8 cellular contexts compared by ENCODE assay signal in genomic region chr17:47895254-47895855, GRCh38. TPM values are rescaled to one million over a fixed set of nuclear protein-coding genes. Genes with fewer than 3 reads are reported as not detected.
DNase-seq lines count a peak whose midpoint lies in the region; ATAC-seq and TF ChIP-seq lines count a peak whose summit lies in the region.

No MANE protein-coding gene starts in this region.

- peak overlapping the region; percentile 89 for H2AFZ ChIP-seq in neural cell (ENCODE audit: low read depth, low read length)

- TF ChIP-seq EP300 in esophagus muscularis mucosa (IDR thresholded peaks at IDR 0.05) (no peak), neural cell (conservative IDR thresholded peaks at IDR 0.05; ENCODE audit: poor library complexity, severe bottlenecking) (no peak)

- H3K4me3 ChIP-seq in A673 (ENCODE audit: low read depth, low read length, poor library complexity, severe bottlenecking) = peak overlapping the region; percentile 74
- H3K4me3 ChIP-seq in esophagus muscularis mucosa = peak overlapping the region; percentile 71 to 88 (median 82)
- H3K4me3 ChIP-seq in neural cell (ENCODE audit: low read length) = peak overlapping the region; percentile 90

- peaks cover 13% of the 10 kb centered on the region for H3K79me2 ChIP-seq in neural cell (replicated peaks; ENCODE audit: insufficient read depth, low read length)

- H3K4me2 ChIP-seq in neural cell (ENCODE audit: low read length) = peak overlapping the region; percentile 56

- BruUV-seq in A673 (replicated peaks; lab: Mats Ljungman, UMichigan) = TSS peak; percentile 41

- 1% methylated on average over 25 of the region's 26 CpGs for WGBS in esophagus muscularis mucosa

- H3K36me3 ChIP-seq in A673 (ENCODE audit: insufficient read depth, low read length, poor library complexity, severe bottlenecking) = no peaks in the 10 kb centered on the region
- peaks cover 0 to 3% (median 0%) of the 10 kb centered on the region in 4 donors for H3K36me3 ChIP-seq in esophagus muscularis mucosa
- H3K36me3 ChIP-seq in neural cell (ENCODE audit: insufficient read depth, low read length) = no peaks in the 10 kb centered on the region

- CTCF ChIA-PET in A673 (lab: Charles Lee) = no interaction called here

- H3K27ac ChIP-seq in A673 (ENCODE audit: low read depth, low read length, poor library complexity, severe bottlenecking) = peak overlapping the region; percentile 59
- H3K27ac ChIP-seq in VCaP = peak overlapping the region; percentile 96
- H3K27ac ChIP-seq in esophagus muscularis mucosa (replicated peaks in 1 of 4) = peak overlapping the region; percentile 88 to 100 (median 94)
- H3K27ac ChIP-seq in neural cell (ENCODE audit: low read length) = peak overlapping the region; percentile 58

- TF ChIP-seq CTCF in A673 (conservative IDR thresholded peaks at IDR 0.05; ENCODE audit: low read depth, low read length) = no peak
- TF ChIP-seq CTCF in VCaP (conservative IDR thresholded peaks at IDR 0.05) = no peak
- TF ChIP-seq CTCF in esophagus muscularis mucosa (IDR thresholded peaks at IDR 0.05) = no peak
- TF ChIP-seq CTCF in neural cell (IDR thresholded peaks at IDR 0.05; ENCODE audit: poor library complexity, severe bottlenecking) = no peak

- H3K9me3 ChIP-seq in A673 (ENCODE audit: low read depth, low read length, poor library complexity, severe bottlenecking) (no peaks in the 10 kb centered on the region), esophagus muscularis mucosa (no peaks in the 10 kb centered on the region), neural cell (ENCODE audit: low read length) (no peaks in the 10 kb centered on the region)

- H3F3A ChIP-seq in neural cell (ENCODE audit: insufficient read depth, low read length, poor library complexity, severe bottlenecking) = no peaks in the 10 kb centered on the region

- H4K20me1 ChIP-seq in neural cell (ENCODE audit: insufficient read depth) = no peaks in the 10 kb centered on the region

- intact Hi-C loops in A673 (cut with micrococcal nuclease; ENCODE audit: unreplicated experiment) (no loop called here), esophagus muscularis mucosa (cut with DNase I) (loop anchor here (10.0 kb wide), 1 partner anchor 191 kb away; no protein-coding TSS in a partner anchor)

- no peak for TF ChIP-seq RAD21 in neural cell (conservative IDR thresholded peaks at IDR 0.05)

- peak overlapping the region; percentile 70 for H3K9ac ChIP-seq in neural cell (ENCODE audit: low read length)

- no peaks in the 10 kb centered on the region for H3K4me1 ChIP-seq in A673 (ENCODE audit: insufficient read depth, low read length, poor library complexity, severe bottlenecking)
- H3K4me1 ChIP-seq in esophagus muscularis mucosa = peaks cover 39 to 50% (median 47%) of the 10 kb centered on the region in 4 donors

- H3K27me3 ChIP-seq in A673 (replicated peaks; ENCODE audit: insufficient read depth, low read depth, low read length, poor library complexity) = no peaks in the 10 kb centered on the region
- no peaks in the 10 kb centered on the region for H3K27me3 ChIP-seq in esophagus muscularis mucosa
- no peaks in the 10 kb centered on the region for H3K27me3 ChIP-seq in neural cell (ENCODE audit: insufficient read depth, low read depth, low read length)

- POLR2A ChIA-PET in A673 (lab: Charles Lee; ENCODE audit: low non-redundant PET) = no interaction called here

- no peak for ATAC-seq in HG03159 (IDR thresholded peaks at IDR 0.05; ENCODE audit: unreplicated experiment)

- TF ChIP-seq POLR2A in GM19193 (IDR thresholded peaks at IDR 0.05; ENCODE audit: extremely low read depth, insufficient read depth, insufficient read length) = peak; percentile 90
- TF ChIP-seq POLR2A in esophagus muscularis mucosa (IDR thresholded peaks at IDR 0.05; ENCODE audit: low read depth) = peak; percentile 69

- H3K9me2 ChIP-seq in neural cell (ENCODE audit: insufficient read depth, low read length) = no peaks in the 10 kb centered on the region

- DNase-seq in A673 (ENCODE audit: low spot score) (no peak), esophagus muscularis mucosa (ENCODE audit: extremely low spot score) (peak; percentile 93), NCI-H1092 (lab: John Stamatoyannopoulos, UW) (no peak), MV-4-11 (lab: John Stamatoyannopoulos, UW) (no peak)

TF ChIP-seq in neural cell, 6 proteins besides CTCF, POLR2A, EP300 and RAD21:
- TF ChIP-seq SMC3 (conservative IDR thresholded peaks at IDR 0.05; ENCODE audit: poor library complexity) = peak; percentile 25
- TF ChIP-seq REST (IDR thresholded peaks at IDR 0.05; ENCODE audit: borderline replicate concordance) = no peak
- TF ChIP-seq POLR2AphosphoS5 (IDR thresholded peaks at IDR 0.05) = peak; percentile 81
- TF ChIP-seq MXI1 (conservative IDR thresholded peaks at IDR 0.05; ENCODE audit: poor library complexity, severe bottlenecking) = peak; percentile 50

RNA-seq across cellular contexts. Expression of gene SP2, which starts 0.7 kb away (rescaled TPM):
- 19.5 and 29.1 TPM in 2 replicates for total RNA-seq in A673 (2021)
- 10 to 100 TPM in 1 of 4 donors, 1 to 10 TPM in 3; 7.1 to 16.0 (median 9.4) TPM for total RNA-seq in esophagus muscularis mucosa
- 0.25 and 0.48 TPM in 2 replicates for polyA plus RNA-seq in neural cell
- 1.9 and 2.3 TPM in 2 replicates for polyA minus RNA-seq in neural cell

RNA-seq across cellular contexts. Expression of gene SP6, which starts 44.4 kb away (rescaled TPM):
- total RNA-seq in A673 (2021) (0.15 and 0.66 TPM in 2 replicates), esophagus muscularis mucosa (under 1 TPM; under 0.01 to 0.71 (median 0.25) TPM)
- polyA plus RNA-seq in neural cell = 0.42 and 0.44 TPM in 2 replicates
- polyA minus RNA-seq in neural cell = 0.73 and 1.0 TPM in 2 replicates

RNA-seq across cellular contexts. Expression of gene PNPO, which starts 46.0 kb away (rescaled TPM):
- total RNA-seq in A673 (2021) = 12.3 and 14.6 TPM in 2 replicates
- 10 to 100 TPM; 21.2 to 32.8 (median 27.6) TPM for total RNA-seq in esophagus muscularis mucosa
- polyA plus RNA-seq in neural cell = 1.7 and 2.0 TPM in 2 replicates
- 3.4 TPM in 2 replicates for polyA minus RNA-seq in neural cell

RNA-seq across cellular contexts. Expression of gene SCRN2, which starts 54.3 kb away (rescaled TPM):
- total RNA-seq in A673 (2021) = 6.2 and 11.2 TPM in 2 replicates
- 10 to 100 TPM in 3 of 4 donors, 1 to 10 TPM in 1; 9.6 to 34.0 (median 23.1) TPM for total RNA-seq in esophagus muscularis mucosa
- polyA plus RNA-seq in neural cell = 94.0 and 104 TPM in 2 replicates
- 35.3 and 36.0 TPM in 2 replicates for polyA minus RNA-seq in neural cell
